16 cellular contexts compared by ENCODE assay signal in genomic region chr19:1912760-1913505, GRCh38. TPM values are rescaled to one million over a fixed set of nuclear protein-coding genes. Genes with fewer than 3 reads are reported as not detected.
DNase-seq lines count a peak whose midpoint lies in the region; ATAC-seq, FAIRE-seq and TF ChIP-seq lines count a peak whose summit lies in the region.
"Had no signal": no experiment of that assay in that cellular context is flagged by ENCODE, and none has a peak within 500 bp of the region (broad histone marks: within the 10 kb centered on the region; RNA-seq: fewer than 3 reads in every experiment).

No MANE protein-coding gene starts in this region.

- no peak overlapping the region for H3K4me3 Mint-ChIP-seq in stimulated activated naive CD8-positive, alpha-beta T cell treated with anti-CD3 and anti-CD28 coated beads, Interleukin-15, amount 100 ng/mL, for 72 hours
- H3K4me3 Mint-ChIP-seq: B cell; CD4-positive, alpha-beta T cell had no signal

- POLR2A ChIA-PET in GM12878 (lab: Charles Lee): no interaction called here

- peaks cover 0 to 5% of the 10 kb centered on the region in 2 experiments; a peak in 2 of 4 replicates for H3K36me3 ChIP-seq in GM12878 (ENCODE audit: control insufficient read depth in 2 of 2, insufficient read depth in 2 of 2, low read length in 1 of 2)
- peaks cover 13% of the 10 kb centered on the region for H3K36me3 ChIP-seq in osteoblast (ENCODE audit: insufficient read depth, low read length)

- no peak for TF ChIP-seq RAD21 in GM12878 (IDR thresholded peaks at IDR 0.05; ENCODE audit: insufficient read depth, low read depth, low read length)

- WGBS in GM12878 (ENCODE audit: insufficient coverage, insufficient replicate concordance, low lambda C conversion rate, missing lambda C conversion rate): 98% methylated on average over 76 of the region's 77 CpGs

- no peaks in the 10 kb centered on the region for H3K27me3 ChIP-seq in GM12878 (replicated peaks in 1 of 2; ENCODE audit: control insufficient read depth in 2 of 2, insufficient read depth in 2 of 2, low read length in 1 of 2)
- H3K27me3 ChIP-seq in osteoblast (ENCODE audit: insufficient read depth, low read length): no peaks in the 10 kb centered on the region

- H3K9ac ChIP-seq in GM12878 (ENCODE audit: control insufficient read depth, insufficient read depth, low read length): no peak overlapping the region

- peaks cover 42% of the 10 kb centered on the region for H3K4me1 Mint-ChIP-seq in stimulated activated naive CD8-positive, alpha-beta T cell treated with anti-CD3 and anti-CD28 coated beads, Interleukin-15, amount 100 ng/mL, for 72 hours

- H4K20me1 ChIP-seq in GM12878 (ENCODE audit: control insufficient read depth, insufficient read depth) (no peaks in the 10 kb centered on the region), osteoblast (ENCODE audit: insufficient read depth, low read length) (peaks cover 40% of the 10 kb centered on the region)

- no peak for FAIRE-seq in GM12878 (lab: Jason Lieb, UNC)
- FAIRE-seq: A204.1, GM12891 had no signal

- H3K27ac Mint-ChIP-seq in stimulated activated naive CD8-positive, alpha-beta T cell treated with anti-CD3 and anti-CD28 coated beads, Interleukin-15, amount 100 ng/mL, for 72 hours: no peak overlapping the region
- H3K27ac Mint-ChIP-seq: B cell; CD4-positive, alpha-beta T cell had no signal

- H2AFZ ChIP-seq in GM12878 (ENCODE audit: control insufficient read depth, low read depth, low read length): no peak overlapping the region
- no peak overlapping the region for H2AFZ ChIP-seq in osteoblast (ENCODE audit: low read length)

- H3K4me2 ChIP-seq in GM12878 (ENCODE audit: control insufficient read depth, insufficient read depth) (no peak overlapping the region), osteoblast (ENCODE audit: insufficient read depth, low read length) (no peak overlapping the region)

- TF ChIP-seq CTCF in GM12878 (IDR thresholded peaks at IDR 0.05 in 2 of 3, conservative IDR thresholded peaks at IDR 0.05 in 1 of 3; ENCODE audit: control insufficient read depth in 2 of 3, extremely low read depth in 1 of 3, insufficient read depth in 1 of 3, low read depth in 3 of 3, low read length in 3 of 3): no peak
- no peak for TF ChIP-seq CTCF in osteoblast (IDR thresholded peaks at IDR 0.05; ENCODE audit: extremely low read depth, low read depth, low read length)

- H3K79me2 ChIP-seq in GM12878 (ENCODE audit: control insufficient read depth, insufficient read depth, low read length) (peaks cover 17% of the 10 kb centered on the region), osteoblast (ENCODE audit: insufficient read depth, low read length) (peaks cover 74% of the 10 kb centered on the region)

- SMC1A ChIA-PET in GM12878 (lab: Charles Lee; ENCODE audit: uncharacterized antibody, unreplicated experiment): no interaction called here

- peak; percentile 24 for ATAC-seq in stimulated activated naive CD8-positive, alpha-beta T cell treated with anti-CD3 and anti-CD28 coated beads, Interleukin-15, amount 100 ng/mL, for 72 hours
- ATAC-seq in stimulated activated naive CD8-positive, alpha-beta T cell treated with anti-CD3 and anti-CD28 coated beads, Interleukin-15, Interleukin-2, amounts not matched to agents 100 U/mL and 50 U/mL, for 24 hours: no peak
- ATAC-seq in GM12878 (no peak), GM18873 (IDR thresholded peaks at IDR 0.05; ENCODE audit: low FRiP score, unreplicated experiment) (no peak)
- ATAC-seq: HCT116 had no signal

- TF ChIP-seq POLR2A in GM12878 (IDR thresholded peaks at IDR 0.05; ENCODE audit: low read depth, low read length): peak; percentile 27; the same call in 1 of the 2 replicates

- intact Hi-C loops in GM12878 (cut with micrococcal nuclease; ENCODE audit: unreplicated experiment): no loop called here

- H3K4me1 ChIP-seq in GM12878 (ENCODE audit: control insufficient read depth, insufficient read depth, low read length) (peaks cover 10% of the 10 kb centered on the region), osteoblast (ENCODE audit: insufficient read depth, low read length) (peaks cover 7% of the 10 kb centered on the region)

- CTCF ChIA-PET in GM12878 (lab: Yijun Ruan, JAX): no interaction called here

- H3K27ac ChIP-seq in GM12878 (ENCODE audit: control insufficient read depth, insufficient read depth): no peak overlapping the region
- H3K27ac ChIP-seq in osteoblast (ENCODE audit: low read depth, low read length): no peak overlapping the region
- H3K27ac ChIP-seq: HL-60 had no signal

- BruUV-seq in GM12878 (replicated peaks; lab: Mats Ljungman, UMichigan): no TSS peak

- no peaks in the 10 kb centered on the region for H3K27me3 Mint-ChIP-seq in stimulated activated naive CD8-positive, alpha-beta T cell treated with anti-CD3 and anti-CD28 coated beads, Interleukin-15, amount 100 ng/mL, for 72 hours
- H3K27me3 Mint-ChIP-seq: B cell; CD4-positive, alpha-beta T cell had no signal

- RAD21 ChIA-PET in GM12878 (lab: Charles Lee; ENCODE audit: unreplicated experiment): no interaction called here

- no peaks in the 10 kb centered on the region for H3K9me3 ChIP-seq in GM12878 (replicated peaks; ENCODE audit: control insufficient read depth, insufficient read depth, low read length)
- no peaks in the 10 kb centered on the region for H3K9me3 ChIP-seq in osteoblast (ENCODE audit: low read depth, low read length)

- no peak for TF ChIP-seq EP300 in GM12878 (IDR thresholded peaks at IDR 0.05; ENCODE audit: borderline replicate concordance in 1 of 2, control insufficient read depth in 1 of 2, low read depth in 2 of 2, low read length in 2 of 2)

- in situ Hi-C loops in GM12878 (cut with MboI): no loop called here

- H3K9me3 Mint-ChIP-seq in stimulated activated naive CD8-positive, alpha-beta T cell treated with anti-CD3 and anti-CD28 coated beads, Interleukin-15, amount 100 ng/mL, for 72 hours: no peaks in the 10 kb centered on the region
- H3K9me3 Mint-ChIP-seq: CD4-positive, alpha-beta T cell had no signal

- no peak for DNase-seq in stimulated activated naive CD8-positive, alpha-beta T cell treated with anti-CD3 and anti-CD28 coated beads, Interleukin-15, amount 100 ng/mL, for 72 hours
- DNase-seq in stimulated activated naive CD8-positive, alpha-beta T cell treated with anti-CD3 and anti-CD28 coated beads, Interleukin-15, Interleukin-2, amounts not matched to agents 100 U/mL and 50 U/mL, for 24 hours: no peak
- DNase-seq in GM12878 (ENCODE audit: low read depth, low spot score): no peak
- DNase-seq in osteoblast (ENCODE audit: insufficient read length, low spot score, missing footprints): peak; percentile 73
- no peak for DNase-seq in A172 (ENCODE audit: low spot score)
- DNase-seq in NCI-H1417 (lab: John Stamatoyannopoulos, UW): no peak
- DNase-seq: C1 segment of cervical spinal cord; CD4-positive, alpha-beta T cell; DMS79; GOT3 had no signal

- no peak overlapping the region for H3K4me3 ChIP-seq in GM12878
- H3K4me3 ChIP-seq in osteoblast (ENCODE audit: insufficient read depth, low read length): no peak overlapping the region

RNA-seq across cellular contexts. Expression of gene ADAT3, which starts 7.7 kb away (rescaled TPM):
- 26.1 and 30.8 TPM in 2 replicates for total RNA-seq in GM12878 (2013; cell fraction: nucleolus; rRNA removed)
- total RNA-seq in GM12878 (2014; rRNA removed): 3.8 and 5.6 TPM in 2 replicates
- 0.27 TPM in 1 of 2 replicates, not detected in the other for total RNA-seq in GM12878 (2014; rRNA removed; fragmentation: Illumina TruSeq; extraction: Trizol)
- 11.6 and 11.8 TPM in 2 replicates for total RNA-seq in GM12878 (2021)
- polyA plus RNA-seq in GM12878 (2011; ENCODE audit: low read depth): 0.54 TPM
- 0.13 and 0.46 TPM in 2 replicates for polyA plus RNA-seq in GM12878 (2011; rRNA removed)
- polyA plus RNA-seq in GM12878 (2011; cell fraction: cytosol; rRNA removed): 1.1 and 2.1 TPM in 2 replicates
- polyA plus RNA-seq in GM12878 (2011; cell fraction: nucleus; rRNA removed): 5.4 and 12.3 TPM in 2 replicates
- 3.0 and 3.7 TPM in 2 replicates for polyA plus RNA-seq in GM12878 (2012)
- not detected in 2 replicates for polyA plus RNA-seq in GM12878 (2014; fragmentation: Illumina TruSeq; extraction: Trizol)
- not detected for polyA plus RNA-seq in GM12878 (2014; fragmentation: Nextera tagmentation; extraction: Ambion mirVana)
- 11.0 and 13.2 TPM in 2 replicates for polyA plus RNA-seq in GM12878 (2014; rRNA removed)
- polyA plus RNA-seq in GM12878 (2016; fragmentation: Nextera tagmentation; extraction: Ambion mirVana): 1 to 10 TPM; 7.7 to 8.9 TPM
- polyA minus RNA-seq in GM12878 (2011; rRNA and poly(A)+ RNA removed): 0.62 TPM in 1 of 2 replicates, not detected in the other
- polyA minus RNA-seq in GM12878 (2011; cell fraction: cytosol; rRNA and poly(A)+ RNA removed): 1.1 and 1.5 TPM in 2 replicates
- polyA minus RNA-seq in GM12878 (2011; cell fraction: nucleus; rRNA and poly(A)+ RNA removed): 1.9 and 4.9 TPM in 2 replicates
- total RNA-seq in osteoblast: 3.3 and 3.8 TPM in 2 replicates
- total RNA-seq in A172 (2014; rRNA removed; shearing (Covaris generic)): 2.3 and 3.7 TPM in 2 replicates

RNA-seq across cellular contexts. Expression of gene SCAMP4, which starts 7.7 kb away (rescaled TPM):
- total RNA-seq in GM12878 (2013; cell fraction: nucleolus; rRNA removed): 42.9 and 44.9 TPM in 2 replicates
- total RNA-seq in GM12878 (2014; rRNA removed) (16.9 and 19.3 TPM in 2 replicates), GM12878 (2014; rRNA removed; fragmentation: Illumina TruSeq; extraction: Trizol) (6.5 and 7.0 TPM in 2 replicates), GM12878 (2021) (34.7 and 38.7 TPM in 2 replicates), osteoblast (55.7 and 70.6 TPM in 2 replicates)
- polyA plus RNA-seq in GM12878 (2011; ENCODE audit: low read depth): 8.1 TPM
- polyA plus RNA-seq in GM12878 (2011; rRNA removed) (2.7 and 5.6 TPM in 2 replicates), GM12878 (2014; fragmentation: Illumina TruSeq; extraction: Trizol) (5.1 and 8.7 TPM in 2 replicates), GM12878 (2014; fragmentation: Nextera tagmentation; extraction: Ambion mirVana) (1 to 10 TPM in 1 of 2 experiments, under 1 TPM in 1; 0.63 to 2.3 TPM), GM12878 (2014; rRNA removed) (24.4 and 33.2 TPM in 2 replicates), GM12878 (2016; fragmentation: Nextera tagmentation; extraction: Ambion mirVana) (10 to 100 TPM; 33.8 to 34.4 TPM)
- 6.9 and 10.0 TPM in 2 replicates for polyA plus RNA-seq in GM12878 (2011; cell fraction: cytosol; rRNA removed)
- 28.6 and 39.7 TPM in 2 replicates for polyA plus RNA-seq in GM12878 (2011; cell fraction: nucleus; rRNA removed)
- polyA plus RNA-seq in GM12878 (2012): 21.9 and 26.7 TPM in 2 replicates
- polyA minus RNA-seq in GM12878 (2011; rRNA and poly(A)+ RNA removed): 3.1 and 15.0 TPM in 2 replicates
- polyA minus RNA-seq in GM12878 (2011; cell fraction: cytosol; rRNA and poly(A)+ RNA removed): 7.0 and 10.7 TPM in 2 replicates
- 9.1 and 17.2 TPM in 2 replicates for polyA minus RNA-seq in GM12878 (2011; cell fraction: nucleus; rRNA and poly(A)+ RNA removed)
- total RNA-seq in A172 (2014; rRNA removed; shearing (Covaris generic)): 71.1 and 134 TPM in 2 replicates

RNA-seq across cellular contexts. Expression of gene ABHD17A, which starts 27.6 kb away (rescaled TPM):
- 25.8 and 29.5 TPM in 2 replicates for total RNA-seq in GM12878 (2013; cell fraction: nucleolus; rRNA removed)
- total RNA-seq in GM12878 (2014; rRNA removed) (109 and 126 TPM in 2 replicates), GM12878 (2014; rRNA removed; fragmentation: Illumina TruSeq; extraction: Trizol) (5.6 and 7.0 TPM in 2 replicates), GM12878 (2021) (72.6 and 77.6 TPM in 2 replicates), osteoblast (49.5 and 52.5 TPM in 2 replicates)
- polyA plus RNA-seq in GM12878 (2011; ENCODE audit: low read depth): 8.6 TPM
- polyA plus RNA-seq in GM12878 (2011; rRNA removed) (7.7 and 25.3 TPM in 2 replicates), GM12878 (2014; fragmentation: Illumina TruSeq; extraction: Trizol) (0.87 and 2.5 TPM in 2 replicates), GM12878 (2014; fragmentation: Nextera tagmentation; extraction: Ambion mirVana) (under 1 TPM in 1 of 2 experiments, not detected in 1; 0.13 TPM), GM12878 (2014; rRNA removed) (84.5 and 105 TPM in 2 replicates), GM12878 (2016; fragmentation: Nextera tagmentation; extraction: Ambion mirVana) (10 to 100 TPM; 28.8 to 45.7 TPM)
- 45.6 and 92.1 TPM in 2 replicates for polyA plus RNA-seq in GM12878 (2011; cell fraction: cytosol; rRNA removed)
- 158 and 188 TPM in 2 replicates for polyA plus RNA-seq in GM12878 (2011; cell fraction: nucleus; rRNA removed)
- polyA plus RNA-seq in GM12878 (2012): 36.2 and 44.0 TPM in 2 replicates
- polyA minus RNA-seq in GM12878 (2011; rRNA and poly(A)+ RNA removed): 22.4 and 32.0 TPM in 2 replicates
- polyA minus RNA-seq in GM12878 (2011; cell fraction: cytosol; rRNA and poly(A)+ RNA removed): 21.4 and 26.9 TPM in 2 replicates
- 13.5 and 18.1 TPM in 2 replicates for polyA minus RNA-seq in GM12878 (2011; cell fraction: nucleus; rRNA and poly(A)+ RNA removed)
- 72.6 and 120 TPM in 2 replicates for total RNA-seq in A172 (2014; rRNA removed; shearing (Covaris generic))

RNA-seq across cellular contexts. Expression of gene CSNK1G2, which starts 28.0 kb away (rescaled TPM):
- total RNA-seq in GM12878 (2013; cell fraction: nucleolus; rRNA removed): 158 and 167 TPM in 2 replicates
- total RNA-seq in GM12878 (2014; rRNA removed): 78.9 and 79.6 TPM in 2 replicates
- total RNA-seq in GM12878 (2014; rRNA removed; fragmentation: Illumina TruSeq; extraction: Trizol): 24.6 and 32.5 TPM in 2 replicates
- 67.3 and 71.3 TPM in 2 replicates for total RNA-seq in GM12878 (2021)
- polyA plus RNA-seq in GM12878 (2011; ENCODE audit: low read depth): 12.9 TPM
- 25.2 and 54.1 TPM in 2 replicates for polyA plus RNA-seq in GM12878 (2011; rRNA removed)
- 62.5 and 117 TPM in 2 replicates for polyA plus RNA-seq in GM12878 (2011; cell fraction: cytosol; rRNA removed)
- 467 and 499 TPM in 2 replicates for polyA plus RNA-seq in GM12878 (2011; cell fraction: nucleus; rRNA removed)
- 55.3 and 64.5 TPM in 2 replicates for polyA plus RNA-seq in GM12878 (2012)
- 3.1 and 17.5 TPM in 2 replicates for polyA plus RNA-seq in GM12878 (2014; fragmentation: Illumina TruSeq; extraction: Trizol)
- polyA plus RNA-seq in GM12878 (2014; fragmentation: Nextera tagmentation; extraction: Ambion mirVana): under 1 TPM; 0.64 to 0.84 TPM
- polyA plus RNA-seq in GM12878 (2014; rRNA removed): 107 and 109 TPM in 2 replicates
- 1 to 10 TPM; 4.6 to 5.6 TPM for polyA plus RNA-seq in GM12878 (2016; fragmentation: Nextera tagmentation; extraction: Ambion mirVana)
- polyA minus RNA-seq in GM12878 (2011; rRNA and poly(A)+ RNA removed): 31.1 and 54.8 TPM in 2 replicates
- polyA minus RNA-seq in GM12878 (2011; cell fraction: cytosol; rRNA and poly(A)+ RNA removed): 25.0 and 31.3 TPM in 2 replicates
- polyA minus RNA-seq in GM12878 (2011; cell fraction: nucleus; rRNA and poly(A)+ RNA removed): 30.7 and 54.0 TPM in 2 replicates
- total RNA-seq in osteoblast: 68.8 and 70.1 TPM in 2 replicates
- total RNA-seq in A172 (2014; rRNA removed; shearing (Covaris generic)): 83.5 and 88.1 TPM in 2 replicates

RNA-seq across cellular contexts. Expression of gene KLF16, which starts 49.6 kb away (rescaled TPM):
- 4.1 and 5.1 TPM in 2 replicates for total RNA-seq in GM12878 (2013; cell fraction: nucleolus; rRNA removed)
- total RNA-seq in GM12878 (2014; rRNA removed) (5.4 and 6.2 TPM in 2 replicates), GM12878 (2014; rRNA removed; fragmentation: Illumina TruSeq; extraction: Trizol) (2.2 and 2.6 TPM in 2 replicates), GM12878 (2021) (37.6 and 41.2 TPM in 2 replicates), osteoblast (6.9 and 11.5 TPM in 2 replicates)
- 2.1 TPM for polyA plus RNA-seq in GM12878 (2011; ENCODE audit: low read depth)
- polyA plus RNA-seq in GM12878 (2011; rRNA removed) (0.89 and 1.6 TPM in 2 replicates), GM12878 (2014; fragmentation: Illumina TruSeq; extraction: Trizol) (0.57 and 2.6 TPM in 2 replicates), GM12878 (2014; fragmentation: Nextera tagmentation; extraction: Ambion mirVana) (under 1 TPM; 0.03 to 0.24 TPM), GM12878 (2014; rRNA removed) (13.4 and 13.7 TPM in 2 replicates), GM12878 (2016; fragmentation: Nextera tagmentation; extraction: Ambion mirVana) (1 to 10 TPM; 2.1 to 2.5 TPM)
- 4.1 and 7.5 TPM in 2 replicates for polyA plus RNA-seq in GM12878 (2011; cell fraction: cytosol; rRNA removed)
- polyA plus RNA-seq in GM12878 (2011; cell fraction: nucleus; rRNA removed): 11.3 and 26.9 TPM in 2 replicates
- polyA plus RNA-seq in GM12878 (2012): 9.1 and 13.8 TPM in 2 replicates
- polyA minus RNA-seq in GM12878 (2011; rRNA and poly(A)+ RNA removed): 0.59 and 1.9 TPM in 2 replicates
- polyA minus RNA-seq in GM12878 (2011; cell fraction: cytosol; rRNA and poly(A)+ RNA removed): 4.9 and 7.4 TPM in 2 replicates
- polyA minus RNA-seq in GM12878 (2011; cell fraction: nucleus; rRNA and poly(A)+ RNA removed): 1.5 and 6.3 TPM in 2 replicates
- 8.2 and 11.5 TPM in 2 replicates for total RNA-seq in A172 (2014; rRNA removed; shearing (Covaris generic))
